ENCODE assay signal across 1 cellular context in genomic region chr19:43775299-43775890, GRCh38.
TF ChIP-seq lines count a peak whose summit lies in the region.

No MANE protein-coding gene starts in this region.

TF ChIP-seq in K562, 482 proteins besides CTCF, POLR2A, EP300 and RAD21:
- peak; percentile 80 for TF ChIP-seq CHD4 (IDR thresholded peaks at IDR 0.05; ENCODE audit: insufficient read depth, insufficient replicate concordance, low read depth, low read length, poor library complexity, severe bottlenecking)
- no peak for TF ChIP-seq TAF7 (tag; IDR thresholded peaks at IDR 0.05)
- 0 out of 2 replicates have a peak, but pooled peaks have one; percentile 4 for TF ChIP-seq ARID2 (IDR thresholded peaks at IDR 0.05)
- TF ChIP-seq SMARCA5 (IDR thresholded peaks at IDR 0.05) = peak; percentile 96
- TF ChIP-seq PRDM10 (IDR thresholded peaks at IDR 0.05; ENCODE audit: partially characterized antibody) = peak; percentile 34
- no peak for TF ChIP-seq FOXM1 (IDR thresholded peaks at IDR 0.05; ENCODE audit: low read depth)
- TF ChIP-seq FOXM1 (CRISPR knock-in tag; IDR thresholded peaks at IDR 0.05; ENCODE audit: low read depth) = no peak
- no peak for TF ChIP-seq ZNF232 (CRISPR knock-in tag; IDR thresholded peaks at IDR 0.05)
- peak; percentile 98 for TF ChIP-seq ADNP (tag; IDR thresholded peaks at IDR 0.05)
- TF ChIP-seq SLC30A9 (CRISPR knock-in tag; IDR thresholded peaks at IDR 0.05) = no peak
- TF ChIP-seq MYBL2 (IDR thresholded peaks at IDR 0.05; ENCODE audit: low read depth) = no peak
- no peak for TF ChIP-seq MYBL2 (CRISPR knock-in tag; IDR thresholded peaks at IDR 0.05; ENCODE audit: borderline replicate concordance)
- TF ChIP-seq CREB3 (tag; conservative IDR thresholded peaks at IDR 0.05; ENCODE audit: low read depth) = 0 out of 2 replicates have a peak, but pooled peaks have one; percentile 9
- TF ChIP-seq EGR1 (conservative IDR thresholded peaks at IDR 0.05) = no peak
- TF ChIP-seq PTBP1 (IDR thresholded peaks at IDR 0.05; ENCODE audit: low read depth, low read length) = 0 out of 2 replicates have a peak, but pooled peaks have one; percentile 86
- TF ChIP-seq BCOR (IDR thresholded peaks at IDR 0.05) = peak; percentile 98
- TF ChIP-seq KDM1A (IDR thresholded peaks at IDR 0.05) = peak; percentile 84 to 89
- TF ChIP-seq PCBP2 (IDR thresholded peaks at IDR 0.05; ENCODE audit: low read depth, low read length, poor library complexity, severe bottlenecking) = no peak
- no peak for TF ChIP-seq JUND (IDR thresholded peaks at IDR 0.05; ENCODE audit: borderline replicate concordance, low read depth, low read length)
- TF ChIP-seq JUND (tag; IDR thresholded peaks at IDR 0.05; ENCODE audit: borderline replicate concordance, low read depth, low read length) = peak; percentile 16; the same call in 1 of the 3 replicates
- TF ChIP-seq HDAC2 (IDR thresholded peaks at IDR 0.05) = peak; percentile 88
- TF ChIP-seq GTF2F1 (IDR thresholded peaks at IDR 0.05; ENCODE audit: low read depth, low read length) = no peak
- no peak for TF ChIP-seq CHAMP1 (IDR thresholded peaks at IDR 0.05)
- peak; percentile 99 for TF ChIP-seq RBM25 (IDR thresholded peaks at IDR 0.05; ENCODE audit: low read depth, low read length, severe bottlenecking)
- TF ChIP-seq UBTF (IDR thresholded peaks at IDR 0.05; ENCODE audit: borderline replicate concordance in 1 of 2, low read depth in 2 of 2, low read length in 2 of 2) = no peak
- TF ChIP-seq ZNF121 (CRISPR knock-in tag; conservative IDR thresholded peaks at IDR 0.05) = 0 out of 2 replicates have a peak, but pooled peaks have one; percentile 4
- peak; percentile 58; the same call in 1 of the 2 replicates for TF ChIP-seq HDGF (IDR thresholded peaks at IDR 0.05)
- no peak for TF ChIP-seq ZNF696 (CRISPR knock-in tag; conservative IDR thresholded peaks at IDR 0.05)
- no peak for TF ChIP-seq U2AF2 (optimal IDR thresholded peaks at IDR 0.05; ENCODE audit: low read depth, low read length)
- no peak for TF ChIP-seq KAT7 (CRISPR knock-in tag; IDR thresholded peaks at IDR 0.05; ENCODE audit: borderline replicate concordance)
- TF ChIP-seq PHF20 (IDR thresholded peaks at IDR 0.05; ENCODE audit: partially characterized antibody) = peak; percentile 51
- no peak for TF ChIP-seq CAMTA2 (CRISPR knock-in tag; conservative IDR thresholded peaks at IDR 0.05)
- 0 out of 2 replicates have a peak, but pooled peaks have one; percentile 19 for TF ChIP-seq ESRRA (IDR thresholded peaks at IDR 0.05; ENCODE audit: borderline replicate concordance, low read depth)
- TF ChIP-seq MXD1 (CRISPR knock-in tag; IDR thresholded peaks at IDR 0.05; ENCODE audit: borderline replicate concordance, poor library complexity, severe bottlenecking) = no peak
- peak; percentile 27 to 80; a peak in 2 of 4 replicates for TF ChIP-seq RCOR1 (IDR thresholded peaks at IDR 0.05; ENCODE audit: borderline replicate concordance in 1 of 2, low read depth in 2 of 2, low read length in 2 of 2)
- no peak for TF ChIP-seq NR4A1 (CRISPR knock-in tag; IDR thresholded peaks at IDR 0.05)
- peak; percentile 3; the same call in 1 of the 2 replicates for TF ChIP-seq NR4A1 (tag; IDR thresholded peaks at IDR 0.05)
- no peak for TF ChIP-seq ZNF316 (IDR thresholded peaks at IDR 0.05)
- no peak for TF ChIP-seq ZC3H4 (CRISPR knock-in tag; IDR thresholded peaks at IDR 0.05; ENCODE audit: borderline replicate concordance)
- no peak for TF ChIP-seq STAG1 (CRISPR knock-in tag; IDR thresholded peaks at IDR 0.05; ENCODE audit: borderline replicate concordance)
- no peak for TF ChIP-seq C11orf30 (IDR thresholded peaks at IDR 0.05; ENCODE audit: low read depth)
- no peak for TF ChIP-seq ZNF586 (CRISPR knock-in tag; conservative IDR thresholded peaks at IDR 0.05)
